In genomic region chr18:11649839-11650238, GRCh38 we compare ENCODE assay signal across 10 cellular contexts. TPM values are rescaled to one million over a fixed set of nuclear protein-coding genes. Genes with fewer than 3 reads are reported as not detected.
"Had no signal": no experiment of that assay in that cellular context is flagged by ENCODE, and none has a peak within 500 bp of the region (broad histone marks: within the 10 kb centered on the region; RNA-seq: fewer than 3 reads in every experiment).

No MANE protein-coding gene starts in this region.

- H3K36me3 Mint-ChIP-seq: IgD-negative memory B cell had no signal

- H3K9me3 ChIP-seq: HAP-1 had no signal

- H3K36me3 ChIP-seq: HAP-1 had no signal

- H3K4me3 Mint-ChIP-seq: GM23338, HFFc6, IgD-negative memory B cell had no signal

- H3K4me1 ChIP-seq: HAP-1 had no signal

- DNase-seq: HFFc6, KBM-7 had no signal

- H3K4me1 Mint-ChIP-seq: GM23338 had no signal

- H3K4me3 ChIP-seq: GM23338, HAP-1 had no signal

- H3K27ac Mint-ChIP-seq: GM23338, HFFc6, IgD-negative memory B cell had no signal

- H3K27ac ChIP-seq: HL-60 had no signal

- FAIRE-seq: H1, H54, HepG2 had no signal

RNA-seq across cellular contexts. Expression of gene SLC35G4, which starts 40.4 kb away (rescaled TPM):
- total RNA-seq: GM23338, H1, HepG2, HFFc6, HT1080 had no signal
